In the genomic region with DNA sequence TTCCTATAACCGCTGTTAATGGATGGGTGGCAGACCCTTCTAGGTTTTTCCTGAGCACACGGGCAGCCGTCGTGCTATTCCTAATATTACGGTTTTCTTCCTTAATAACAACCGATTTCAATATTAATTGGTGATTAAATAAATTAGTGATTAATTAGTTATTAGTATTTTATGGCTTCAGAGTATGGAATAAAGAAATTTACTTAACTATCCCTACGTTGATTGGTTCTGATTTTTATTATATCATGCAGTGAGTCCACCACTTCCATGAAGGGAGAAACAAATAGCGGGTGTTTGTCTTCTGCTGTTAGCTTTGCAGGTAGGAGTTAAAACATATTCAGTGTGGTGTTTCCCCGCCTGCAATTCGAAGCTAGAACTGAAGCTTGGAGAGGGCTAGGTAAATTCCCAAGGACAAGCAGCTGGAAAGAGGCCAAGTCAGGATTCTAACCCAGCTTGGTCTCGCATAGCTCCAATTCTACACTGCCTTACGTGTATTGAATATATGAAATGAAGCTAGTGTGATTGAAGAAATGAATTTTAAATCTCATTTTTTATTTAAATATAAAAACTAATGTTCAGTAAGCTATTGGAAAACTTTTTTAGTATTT, we compare ENCODE assay signal across 7 cellular contexts. TPM values are rescaled to one million over a fixed set of nuclear protein-coding genes. Genes with fewer than 3 reads are reported as not detected.
DNase-seq lines count a peak whose midpoint lies in the region; ATAC-seq and TF ChIP-seq lines count a peak whose summit lies in the region.

No MANE protein-coding gene starts in this region.

- H3K27me3 ChIP-seq in HCT116 (ENCODE audit: insufficient read depth, low read length) (no peaks in the 10 kb centered on the region), PC-9 (ENCODE audit: insufficient read depth, low read depth) (no peaks in the 10 kb centered on the region), mesenchymal stem cell (ENCODE audit: control insufficient read depth in 1 of 2, insufficient read depth in 1 of 2, low read length in 2 of 2) (no peaks in the 10 kb centered on the region), transverse colon (no peaks in the 10 kb centered on the region)

- H3K9me3 Mint-ChIP-seq in dendritic cell treated with granulocyte-macrophage colony-stimulating factor and Interleukin-4, amounts not matched to agents 40 ng/mL and 50 ng/mL, for 4 days, result no peaks in the 10 kb centered on the region

- no peaks in the 10 kb centered on the region for H3F3A ChIP-seq in PC-9 (ENCODE audit: insufficient read depth, low read depth)

- H3K14ac ChIP-seq in mesenchymal stem cell (ENCODE audit: low read length in 2 of 2), result no peak overlapping the region

- no peak for DNase-seq in HCT116 (ENCODE audit: low read depth, low spot score)
- no peak for DNase-seq in PC-9
- DNase-seq in mesenchymal stem cell, result peak; percentile 10
- peak; percentile 17 for DNase-seq in transverse colon
- DNase-seq in AG08396 (ENCODE audit: low spot score), result no peak

- H2BK5ac ChIP-seq in mesenchymal stem cell (ENCODE audit: low read depth, low read length, poor library complexity, severe bottlenecking), result no peak overlapping the region

- H4K8ac ChIP-seq in mesenchymal stem cell (ENCODE audit: low read length), result no peak overlapping the region

- no peak for TF ChIP-seq EP300 in transverse colon (IDR thresholded peaks at IDR 0.05; ENCODE audit: low read depth)

- in situ Hi-C loops in transverse colon (cut with MboI; ENCODE audit: low pct_ligation_motif_present in 1 of 4, low pct_unique_long_range_greater_than_20kb in 1 of 4, low sequenced_read_pairs in 3 of 4), result no loop called here

- CTCF ChIA-PET in HCT116 (lab: Charles Lee) (no interaction called here), PC-9 (lab: Charles Lee) (no interaction called here)

- peaks cover 27% of the 10 kb centered on the region for H3K4me1 Mint-ChIP-seq in dendritic cell treated with granulocyte-macrophage colony-stimulating factor and Interleukin-4, amounts not matched to agents 40 ng/mL and 50 ng/mL, for 4 days (ENCODE audit: low read depth)

- H2AFZ ChIP-seq in HCT116 (ENCODE audit: low read depth, low read length, poor library complexity, severe bottlenecking), result peak overlapping the region; percentile 20
- H2AFZ ChIP-seq in PC-9, result peak overlapping the region; percentile 98
- H2AFZ ChIP-seq in mesenchymal stem cell (ENCODE audit: low read depth, low read length), result no peak overlapping the region

- H3K9me3 ChIP-seq in HCT116 (ENCODE audit: control insufficient read depth in 1 of 2, insufficient read depth in 1 of 2, low read depth in 1 of 2, low read length in 2 of 2) (no peaks in the 10 kb centered on the region), PC-9 (ENCODE audit: insufficient read depth, low read depth) (no peaks in the 10 kb centered on the region), mesenchymal stem cell (ENCODE audit: control insufficient read depth, low read length) (no peaks in the 10 kb centered on the region), transverse colon (no peaks in the 10 kb centered on the region)

- POLR2A ChIA-PET in HCT116 (lab: Charles Lee), result no interaction called here
- POLR2A ChIA-PET in PC-9 (lab: Charles Lee; ENCODE audit: unreplicated experiment), result interaction anchor here (0.7 kb wide), 1 partner anchor 100 kb away, joined by 7 read pairs; no protein-coding TSS in a partner anchor

- no peaks in the 10 kb centered on the region for H4K20me1 ChIP-seq in HCT116 (ENCODE audit: insufficient read depth)
- H4K20me1 ChIP-seq in PC-9 (ENCODE audit: insufficient read depth), result 0 out of 2 replicates have a peak, but pooled peaks cover 4% of the 10 kb centered on the region

- H3K27ac Mint-ChIP-seq in dendritic cell treated with granulocyte-macrophage colony-stimulating factor and Interleukin-4, amounts not matched to agents 40 ng/mL and 50 ng/mL, for 4 days, result peak overlapping the region; percentile 97

- BruUV-seq in HCT116 (replicated peaks; lab: Mats Ljungman, UMichigan), result TSS peak; percentile 99
- BruUV-seq in PC-9 (replicated peaks; lab: Mats Ljungman, UMichigan), result TSS peak; percentile 84

- RAD21 ChIA-PET in HCT116 (lab: Charles Lee; ENCODE audit: low non-redundant PET in 1 of 2, low total read pairs in 2 of 2, uncharacterized antibody in 2 of 2, unreplicated experiment in 2 of 2), result no interaction called here

- H3K4me2 ChIP-seq in HCT116 (ENCODE audit: low read length) (peak overlapping the region; percentile 88), PC-9 (peak overlapping the region; percentile 79), mesenchymal stem cell (ENCODE audit: low read length, poor library complexity, severe bottlenecking) (peak overlapping the region; percentile 92)

- H3K27ac ChIP-seq in HCT116 (ENCODE audit: low read depth, low read length) (peak overlapping the region; percentile 77; the same call in 1 of the 2 replicates), PC-9 (peak overlapping the region; percentile 69), mesenchymal stem cell (ENCODE audit: low read length, poor library complexity, severe bottlenecking) (peak overlapping the region; percentile 23), transverse colon (peak overlapping the region; percentile 87 to 97 (median 94))

- peak overlapping the region; percentile 70 for H3K9ac ChIP-seq in HCT116 (ENCODE audit: low read length)
- peak overlapping the region; percentile 92 for H3K9ac ChIP-seq in mesenchymal stem cell (ENCODE audit: low read length)

- H3K4ac ChIP-seq in mesenchymal stem cell (ENCODE audit: low read depth in 1 of 2, low read length in 2 of 2), result no peak overlapping the region

- ATAC-seq in HCT116 (no peak), HG03469 (IDR thresholded peaks at IDR 0.05; ENCODE audit: unreplicated experiment) (no peak)

- TF ChIP-seq POLR2A in HCT116 (IDR thresholded peaks at IDR 0.05; ENCODE audit: borderline replicate concordance, extremely low read depth, insufficient read depth, insufficient read length) (no peak), transverse colon (IDR thresholded peaks at IDR 0.05) (no peak)

- WGBS in mesenchymal stem cell, result 65% methylated on average over 4 of the region's 12 CpGs
- 14 to 20% methylated on average over 8 to 12 of the region's 12 CpGs for WGBS in transverse colon (ENCODE audit: low coverage in 1 of 2), 2 donors

- no peak overlapping the region for H2AK5ac ChIP-seq in mesenchymal stem cell (ENCODE audit: low read length, severe bottlenecking)

- H3K4me1 ChIP-seq in HCT116 (ENCODE audit: control insufficient read depth in 1 of 2, insufficient read depth in 2 of 2, low read length in 2 of 2), result peaks cover 12 to 15% of the 10 kb centered on the region in 2 experiments; a peak in 3 of 4 replicates
- H3K4me1 ChIP-seq in PC-9 (replicated peaks; ENCODE audit: insufficient read depth), result peaks cover 16% of the 10 kb centered on the region; the same call in 1 of the 2 replicates
- peaks cover 15% of the 10 kb centered on the region for H3K4me1 ChIP-seq in mesenchymal stem cell (ENCODE audit: control insufficient read depth, insufficient read depth, low read depth, low read length)
- H3K4me1 ChIP-seq in transverse colon, result peaks cover 18 to 46% (median 30%) of the 10 kb centered on the region in 4 donors

- no peaks in the 10 kb centered on the region for H3K36me3 ChIP-seq in HCT116 (ENCODE audit: control insufficient read depth in 1 of 2, insufficient read depth in 2 of 2, low read length in 2 of 2)
- 0 out of 2 replicates have a peak, but pooled peaks cover 7% of the 10 kb centered on the region for H3K36me3 ChIP-seq in PC-9 (ENCODE audit: low read depth)
- H3K36me3 ChIP-seq in mesenchymal stem cell (ENCODE audit: control insufficient read depth in 1 of 2, insufficient read depth in 2 of 2, low read depth in 1 of 2, low read length in 2 of 2), result peaks cover 4 to 19% of the 10 kb centered on the region in 2 experiments
- H3K36me3 ChIP-seq in transverse colon, result no peaks in the 10 kb centered on the region

- peak overlapping the region in 1 of 2 experiments; percentile 20 for H3K18ac ChIP-seq in mesenchymal stem cell (ENCODE audit: low read depth in 1 of 2, low read length in 2 of 2)

- H2BK15ac ChIP-seq in mesenchymal stem cell (ENCODE audit: low read depth, poor library complexity, severe bottlenecking), result no peak overlapping the region

- intact Hi-C loops in HCT116 (cut with micrococcal nuclease) (no loop called here), PC-9 (cut with micrococcal nuclease; ENCODE audit: unreplicated experiment) (no loop called here), transverse colon (cut with DNase I; ENCODE audit: low total_unique reads) (no loop called here)
- intact Hi-C loops in dendritic cell treated with granulocyte-macrophage colony-stimulating factor and Interleukin-4, amounts not matched to agents 40 ng/mL and 50 ng/mL, for 4 days (cut with micrococcal nuclease), result no loop called here

- H2BK120ac ChIP-seq in mesenchymal stem cell (ENCODE audit: low read depth, low read length), result no peak overlapping the region

- no peaks in the 10 kb centered on the region for H3K27me3 Mint-ChIP-seq in dendritic cell treated with granulocyte-macrophage colony-stimulating factor and Interleukin-4, amounts not matched to agents 40 ng/mL and 50 ng/mL, for 4 days

- no peak for TF ChIP-seq RAD21 in HCT116 (IDR thresholded peaks at IDR 0.05; ENCODE audit: low read depth)

- no peak overlapping the region for H2BK12ac ChIP-seq in mesenchymal stem cell (ENCODE audit: low read length in 2 of 2)

- H3K9me2 ChIP-seq in HCT116 (ENCODE audit: insufficient read depth), result no peaks in the 10 kb centered on the region
- H3K9me2 ChIP-seq in PC-9 (ENCODE audit: insufficient read depth), result no peaks in the 10 kb centered on the region

- H3K23ac ChIP-seq in mesenchymal stem cell (ENCODE audit: low read length in 2 of 2), result no peak overlapping the region

- H4K91ac ChIP-seq in mesenchymal stem cell (ENCODE audit: low read length), result no peak overlapping the region

- H3K79me1 ChIP-seq in mesenchymal stem cell (replicated peaks; ENCODE audit: low read length, poor library complexity, severe bottlenecking), result peaks cover 12% of the 10 kb centered on the region

- H3K4me3 ChIP-seq in HCT116 (replicated peaks in 1 of 2; ENCODE audit: low read depth in 1 of 2, low read length in 2 of 2) (peak overlapping the region; percentile 71 to 95), PC-9 (peak overlapping the region; percentile 81), mesenchymal stem cell (ENCODE audit: insufficient read depth in 1 of 2, low read depth in 1 of 2, low read length in 2 of 2) (peak overlapping the region; percentile 52 to 99), transverse colon (peak overlapping the region; percentile 13 to 89 (median 76))

- peak overlapping the region; percentile 92 for H3K4me3 Mint-ChIP-seq in dendritic cell treated with granulocyte-macrophage colony-stimulating factor and Interleukin-4, amounts not matched to agents 40 ng/mL and 50 ng/mL, for 4 days

- peaks cover 33% of the 10 kb centered on the region for H3K36me3 Mint-ChIP-seq in dendritic cell treated with granulocyte-macrophage colony-stimulating factor and Interleukin-4, amounts not matched to agents 40 ng/mL and 50 ng/mL, for 4 days (ENCODE audit: low read depth)

- no peak for TF ChIP-seq CTCF in HCT116 (IDR thresholded peaks at IDR 0.05 in 2 of 3, conservative IDR thresholded peaks at IDR 0.05 in 1 of 3; ENCODE audit: borderline replicate concordance in 1 of 3, insufficient read depth in 1 of 3, low read depth in 2 of 3, low read length in 2 of 3)
- TF ChIP-seq CTCF in PC-9 (conservative IDR thresholded peaks at IDR 0.05), result no peak
- no peak for TF ChIP-seq CTCF in transverse colon (IDR thresholded peaks at IDR 0.05)

- H3K79me2 ChIP-seq in HCT116 (ENCODE audit: insufficient read depth, low read length) (peaks cover 35% of the 10 kb centered on the region), PC-9 (ENCODE audit: low read depth) (peaks cover 33% of the 10 kb centered on the region)

RNA-seq across cellular contexts. Expression of a gene that starts 0.9 kb away (rescaled TPM):
- 18.5 TPM for total RNA-seq in HCT116 (2021; ENCODE audit: unreplicated experiment)
- 7.7 and 10.1 TPM in 2 replicates for polyA plus RNA-seq in HCT116 (2012)
- 18.4 and 22.4 TPM in 2 replicates for total RNA-seq in PC-9 (2021)
- polyA plus RNA-seq in mesenchymal stem cell (2013, experiment 1 of 2), result 7.5 TPM
- polyA plus RNA-seq in mesenchymal stem cell (2013, experiment 2 of 2), result 7.7 TPM
- total RNA-seq in transverse colon, result 10 to 100 TPM in 3 of 4 donors, 1 to 10 TPM in 1; 1.5 to 13.7 (median 11.0) TPM

Comparison
In these comparisons a context has a peak if more than half of its experiments do, and no peak if none do; other contexts are left out.
1. DNase-seq: peak in mesenchymal stem cell (single experiment) and transverse colon (single experiment); none in HCT116 (single experiment), PC-9 (0 of 2) and AG08396 (single experiment).
2. H3K27ac ChIP-seq: peak in every context shown above with its lines; median percentile 94 in transverse colon; 77 in HCT116; 69 in PC-9; 23 in mesenchymal stem cell.
3. Peak in every context shown above with its lines, with median percentiles within 50 percentile points of each other: H3K4me2 ChIP-seq and H3K4me3 ChIP-seq.